In genomic region chr1:35715568-35716002, GRCh38 we compare ENCODE assay signal across 8 cellular contexts. TPM values are rescaled to one million over a fixed set of nuclear protein-coding genes. Genes with fewer than 3 reads are reported as not detected.
DNase-seq lines count a peak whose midpoint lies in the region; ATAC-seq and TF ChIP-seq lines count a peak whose summit lies in the region.

No MANE protein-coding gene starts in this region.

- H2AFZ ChIP-seq in ACC112 (ENCODE audit: low read length, unreplicated experiment): no peak overlapping the region

- H3K27me3 ChIP-seq in ACC112 (ENCODE audit: insufficient read depth, low read length) (no peaks in the 10 kb centered on the region), MG63 (no peaks in the 10 kb centered on the region), prostate gland (replicated peaks; ENCODE audit: insufficient read depth) (no peaks in the 10 kb centered on the region)

- TF ChIP-seq CTCF in prostate gland (IDR thresholded peaks at IDR 0.05): peak; percentile 62 to 74 (median 68)

- peak; percentile 64 for DNase-seq in MG63
- no peak for DNase-seq in SK-N-MC (ENCODE audit: low read depth, low spot score)
- DNase-seq in activated naive CD4-positive, alpha-beta T cell treated with Interleukin-2 at 50 U/mL for 16 hours: peak; percentile 79
- DNase-seq in globus pallidus (ENCODE audit: low spot score): peak; percentile 76
- peak; percentile 60 for DNase-seq in prostate gland (ENCODE audit: low spot score)
- DNase-seq in ureter (ENCODE audit: low spot score): peak; percentile 69

- 35% methylated on average over 15 of the region's 15 CpGs for WGBS in prostate gland

- H3K4me1 ChIP-seq in ACC112 (ENCODE audit: control insufficient read depth, insufficient read depth, low read length, unreplicated experiment) (peaks cover 27% of the 10 kb centered on the region), prostate gland (replicated peaks) (peaks cover 3% of the 10 kb centered on the region)

- H3K27ac ChIP-seq in ACC112 (ENCODE audit: low read depth, low read length): no peak overlapping the region
- H3K27ac ChIP-seq in SK-N-MC: no peak overlapping the region
- no peak overlapping the region for H3K27ac ChIP-seq in prostate gland

- no peak overlapping the region for H3K9ac ChIP-seq in SK-N-MC (ENCODE audit: insufficient read length)

- intact Hi-C loops in prostate gland (cut with DNase I): loop anchor here (5.0 kb wide), 2 partner anchors 73 to 263 kb away; partner anchors contain the start of gene PSMB2

- peaks cover 5% of the 10 kb centered on the region; the same call in 1 of the 2 replicates for H3K36me3 ChIP-seq in ACC112 (ENCODE audit: insufficient read depth, low read length)
- H3K36me3 ChIP-seq in MG63: peaks cover 24% of the 10 kb centered on the region
- peaks cover 19% of the 10 kb centered on the region for H3K36me3 ChIP-seq in SK-N-MC (ENCODE audit: insufficient read depth, low read length)
- H3K36me3 ChIP-seq in prostate gland: no peaks in the 10 kb centered on the region

- H3K9me3 ChIP-seq in MG63 (no peaks in the 10 kb centered on the region), SK-N-MC (ENCODE audit: low read depth, low read length) (no peaks in the 10 kb centered on the region), prostate gland (no peaks in the 10 kb centered on the region)

- TF ChIP-seq POLR2A in prostate gland (IDR thresholded peaks at IDR 0.05): no peak

- H3K79me2 ChIP-seq in ACC112 (ENCODE audit: control insufficient read depth, insufficient read depth, low read length, unreplicated experiment): peaks cover 39% of the 10 kb centered on the region

- peak overlapping the region; percentile 56 for H3K4me3 ChIP-seq in ACC112 (ENCODE audit: low read depth, low read length)
- no peak overlapping the region for H3K4me3 ChIP-seq in MG63
- H3K4me3 ChIP-seq in SK-N-MC: peak overlapping the region; percentile 37; the same call in 1 of the 2 replicates
- H3K4me3 ChIP-seq in prostate gland: no peak overlapping the region

- peak; percentile 56 for ATAC-seq in GM18867 (IDR thresholded peaks at IDR 0.05; ENCODE audit: unreplicated experiment)

RNA-seq across cellular contexts. Expression of gene C1orf216, which starts 3.1 kb away (rescaled TPM):
- 9.0 and 12.1 TPM in 2 replicates for total RNA-seq in MG63 (2014; rRNA removed; shearing (Covaris generic); ENCODE audit: low replicate concordance)
- total RNA-seq in prostate gland: 10 to 100 TPM; 10.1 to 12.9 TPM
- 5.4 TPM for total RNA-seq in ureter

RNA-seq across cellular contexts. Expression of gene CLSPN, which starts 54.2 kb away (rescaled TPM):
- 10.0 and 13.8 TPM in 2 replicates for total RNA-seq in MG63 (2014; rRNA removed; shearing (Covaris generic); ENCODE audit: low replicate concordance)
- total RNA-seq in prostate gland (1 to 10 TPM in 1 of 2 donors, under 1 TPM in 1; 0.73 to 3.4 TPM), ureter (1.9 TPM)

Comparison
In these comparisons a context has a peak if more than half of its experiments do, and no peak if none do; other contexts are left out.
1. H3K4me3 ChIP-seq: peak in ACC112 (single experiment) and SK-N-MC (single experiment); none in MG63 (single experiment) and prostate gland (0 of 2).